30 cellular contexts compared by ENCODE assay signal in the genomic region with DNA sequence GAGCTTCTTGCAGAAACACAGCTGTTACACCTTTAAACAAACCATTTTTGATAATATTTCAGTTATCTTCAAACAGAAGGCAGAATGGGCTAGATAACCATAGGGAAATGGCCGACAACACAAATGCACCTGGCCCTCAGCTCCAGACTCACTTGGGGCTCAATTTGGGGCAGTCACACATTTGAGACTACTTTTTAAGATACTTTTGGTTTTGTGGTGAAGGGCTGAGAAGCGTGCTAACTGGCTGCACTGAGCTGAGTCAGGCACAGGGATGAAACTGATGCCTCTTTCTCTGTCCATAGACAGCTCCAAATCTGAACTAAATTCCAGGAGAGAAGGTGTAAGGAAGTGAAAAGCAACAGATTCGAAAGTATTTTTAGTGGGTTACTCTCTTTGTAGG.
DNase-seq lines count a peak whose midpoint lies in the region; ATAC-seq and TF ChIP-seq lines count a peak whose summit lies in the region.
"Had no signal": no experiment of that assay in that cellular context is flagged by ENCODE, and none has a peak within 500 bp of the region (broad histone marks: within the 10 kb centered on the region; RNA-seq: fewer than 3 reads in every experiment).

No MANE protein-coding gene starts in this region.

- H3K27me3 ChIP-seq in MM.1S (replicated peaks; ENCODE audit: insufficient read depth, low read length), result no peaks in the 10 kb centered on the region
- peaks cover 0 to 10% of the 10 kb centered on the region in 2 donors for H3K27me3 ChIP-seq in tibial artery
- H3K27me3 ChIP-seq: brain microvascular endothelial cell, neural progenitor cell, right atrium auricular region, upper lobe of left lung had no signal

- no peak overlapping the region; the same call in 1 of the 2 replicates for H3K9ac ChIP-seq in MM.1S (ENCODE audit: low read length)
- H3K9ac ChIP-seq: neural progenitor cell, parathyroid adenoma had no signal

- H3K27ac ChIP-seq in MM.1S (ENCODE audit: low read length), result peak overlapping the region; percentile 68
- H3K27ac ChIP-seq in tibial artery, result no peak overlapping the region
- H3K27ac ChIP-seq: brain microvascular endothelial cell, neural progenitor cell, parathyroid adenoma, PC-9, right atrium auricular region, upper lobe of left lung, VCaP had no signal

- no peak overlapping the region for H3K4me3 Mint-ChIP-seq in activated T-cell treated with anti-CD3 and anti-CD28 coated beads, Interleukin-2, amount 50 U/mL, for 24 hours
- H3K4me3 Mint-ChIP-seq: activated T-cell treated with anti-CD3 and anti-CD28 coated beads, Interleukin-2, amount 50 U/mL, for 4 hours; GM23338; memory B cell; neural progenitor cell had no signal

- H3K4me1 Mint-ChIP-seq in activated T-cell treated with anti-CD3 and anti-CD28 coated beads, Interleukin-2, amount 50 U/mL, for 24 hours (ENCODE audit: low read depth), result peaks cover 6% of the 10 kb centered on the region

- no peaks in the 10 kb centered on the region for H3K36me3 Mint-ChIP-seq in activated T-cell treated with anti-CD3 and anti-CD28 coated beads, Interleukin-2, amount 50 U/mL, for 24 hours (ENCODE audit: low read depth)
- H3K36me3 Mint-ChIP-seq: memory B cell, neural progenitor cell had no signal

- H2AFZ ChIP-seq in MM.1S (ENCODE audit: low read length), result peak overlapping the region; percentile 19; the same call in 1 of the 2 replicates
- H2AFZ ChIP-seq: GM23338, neural progenitor cell, parathyroid adenoma, PC-9 had no signal

- intact Hi-C loops in tibial artery (cut with DNase I; ENCODE audit: low total_unique reads), result no loop called here

- H3K36me3 ChIP-seq in MM.1S (replicated peaks; ENCODE audit: insufficient read depth, low read length), result no peaks in the 10 kb centered on the region
- no peaks in the 10 kb centered on the region for H3K36me3 ChIP-seq in tibial artery
- H3K36me3 ChIP-seq: brain microvascular endothelial cell, neural progenitor cell, right atrium auricular region, upper lobe of left lung had no signal

- peaks cover 5% of the 10 kb centered on the region for H3K9me3 Mint-ChIP-seq in activated T-cell treated with anti-CD3 and anti-CD28 coated beads, Interleukin-2, amount 50 U/mL, for 24 hours
- H3K9me3 Mint-ChIP-seq: GM23338, memory B cell had no signal

- no peaks in the 10 kb centered on the region for H3K9me3 ChIP-seq in MM.1S (replicated peaks; ENCODE audit: insufficient read depth, low read length)
- H3K9me3 ChIP-seq in tibial artery, result no peaks in the 10 kb centered on the region
- H3K9me3 ChIP-seq: right atrium auricular region, upper lobe of left lung had no signal

- TF ChIP-seq CTCF in GM12865 (IDR thresholded peaks at IDR 0.05; ENCODE audit: insufficient read depth, low read depth, low read length, missing control alignments) (no peak), MM.1S (IDR thresholded peaks at IDR 0.05; ENCODE audit: low read length) (no peak), tibial artery (IDR thresholded peaks at IDR 0.05) (no peak)

- H3F3A ChIP-seq in MM.1S (ENCODE audit: insufficient read depth, low read length), result peaks cover 27% of the 10 kb centered on the region

- no peak overlapping the region for H3K27ac Mint-ChIP-seq in activated T-cell treated with anti-CD3 and anti-CD28 coated beads, Interleukin-2, amount 50 U/mL, for 24 hours
- H3K27ac Mint-ChIP-seq: GM23338, memory B cell, neural progenitor cell had no signal

- H3K4me2 ChIP-seq in MM.1S (ENCODE audit: low read depth, low read length), result peak overlapping the region; percentile 47
- H3K4me2 ChIP-seq: GM23338, neural progenitor cell, PC-9, smooth muscle cell had no signal

- H3K9me2 ChIP-seq in MM.1S (replicated peaks; ENCODE audit: insufficient read depth, low read length), result no peaks in the 10 kb centered on the region

- no peaks in the 10 kb centered on the region for H4K20me1 ChIP-seq in MM.1S (ENCODE audit: insufficient read depth, low read length)

- H3K4me3 ChIP-seq in GM12865 (ENCODE audit: low read depth, low read length) (no peak overlapping the region), MM.1S (ENCODE audit: low read length) (no peak overlapping the region), tibial artery (no peak overlapping the region)
- H3K4me3 ChIP-seq: GM23338, K562, neural progenitor cell, PC-9, right atrium auricular region, smooth muscle cell, upper lobe of left lung had no signal

- H3K79me2 ChIP-seq in MM.1S (ENCODE audit: low read length), result no peaks in the 10 kb centered on the region
- H3K79me2 ChIP-seq: parathyroid adenoma had no signal

- H3K4me1 ChIP-seq in MM.1S (ENCODE audit: low read length) (peaks cover 52% of the 10 kb centered on the region), tibial artery (no peaks in the 10 kb centered on the region)
- H3K4me1 ChIP-seq: neural progenitor cell, upper lobe of left lung had no signal

- DNase-seq in GM12865 (ENCODE audit: low read depth) (peak; percentile 60), MM.1S (peak; percentile 87), tibial artery (no peak), DMS 273 treated with DMSO at 0.1 percent for 48 hours (lab: John Stamatoyannopoulos, UW) (no peak), NCI-H82 treated with DMSO at 0.1 percent for 48 hours (lab: John Stamatoyannopoulos, UW; ENCODE audit: unreplicated experiment) (no peak)
- DNase-seq in activated T-cell treated with anti-CD3 and anti-CD28 coated beads, Interleukin-2, amount 50 U/mL, for 24 hours, result no peak
- DNase-seq: ACHN; activated CD4-positive, alpha-beta T cell treated with anti-CD3 and anti-CD28 coated beads for 4 hours; activated naive CD4-positive, alpha-beta T cell treated with Interleukin-2 at 50 U/mL for 16 hours; activated T-cell treated with anti-CD3 and anti-CD28 coated beads, Interleukin-2, amount 50 U/mL, for 4 hours; amniotic stem cell; brain microvascular endothelial cell; DMS53; NCI-H1436; NCI-H446; NCI-H82; PC-9; Right ventricle myocardium superior; upper lobe of left lung had no signal

- ATAC-seq in GM18909 (IDR thresholded peaks at IDR 0.05; ENCODE audit: poor library complexity, unreplicated experiment) (peak; percentile 67), GM21576 (IDR thresholded peaks at IDR 0.05; ENCODE audit: unreplicated experiment) (peak; percentile 86)
- ATAC-seq: activated T-cell treated with anti-CD3 and anti-CD28 coated beads, Interleukin-2, amount 50 U/mL, for 4 hours; GM23338; K562; left lobe of liver had no signal

- H3K27me3 Mint-ChIP-seq in activated T-cell treated with anti-CD3 and anti-CD28 coated beads, Interleukin-2, amount 50 U/mL, for 24 hours, result peaks cover 9% of the 10 kb centered on the region

Comparison
In these comparisons a context has a peak if more than half of its experiments do, and no peak if none do; other contexts are left out.
1. DNase-seq: peak in GM12865 (single experiment) and MM.1S (single experiment); none in tibial artery (0 of 2), DMS 273 treated with DMSO at 0.1 percent for 48 hours (single experiment), NCI-H82 treated with DMSO at 0.1 percent for 48 hours (single experiment) and activated T-cell treated with anti-CD3 and anti-CD28 coated beads, Interleukin-2, amount 50 U/mL, for 24 hours (single experiment).